Comparison of ENCODE assay signal across 10 cellular contexts in the genomic region with DNA sequence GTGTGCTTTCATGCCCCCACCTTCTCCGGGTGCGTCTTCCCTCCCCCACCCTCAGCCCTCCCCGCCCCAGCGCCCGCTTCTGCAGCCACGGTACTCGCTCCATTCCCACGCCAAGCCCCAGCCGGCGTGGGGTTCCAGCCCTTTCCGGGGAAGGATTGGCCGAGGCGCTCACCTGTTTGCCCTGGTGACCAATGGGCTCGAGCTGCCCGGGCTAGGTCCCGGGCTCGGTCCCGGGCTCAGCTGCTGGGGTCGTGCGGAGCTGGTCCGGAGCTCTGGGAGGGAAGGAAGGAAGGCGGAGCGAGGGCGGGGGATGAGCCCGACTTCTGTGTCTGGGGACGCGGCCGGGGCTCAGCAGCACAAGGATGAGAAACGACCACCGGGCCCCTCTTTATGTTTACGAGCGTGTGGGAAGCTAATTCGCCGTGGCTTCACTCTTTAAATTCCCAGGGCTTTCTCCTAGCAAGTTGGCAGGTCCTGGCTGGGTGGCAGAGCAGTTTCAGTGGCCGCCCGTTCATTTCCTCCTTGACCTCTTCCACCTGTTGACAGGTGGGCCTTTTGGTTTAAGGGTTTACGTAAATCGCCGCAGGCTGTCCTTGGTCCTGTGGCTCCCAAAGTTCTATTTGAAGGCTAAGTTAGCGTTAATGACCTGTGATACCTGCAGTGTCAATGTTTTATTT. TPM values are rescaled to one million over a fixed set of nuclear protein-coding genes. Genes with fewer than 3 reads are reported as not detected.
DNase-seq lines count a peak whose midpoint lies in the region; ATAC-seq, FAIRE-seq and TF ChIP-seq lines count a peak whose summit lies in the region.
"Had no signal": no experiment of that assay in that cellular context is flagged by ENCODE, and none has a peak within 500 bp of the region (broad histone marks: within the 10 kb centered on the region; RNA-seq: fewer than 3 reads in every experiment).

Gene IGSF10, minus strand, starts transcription at position 288 of the 677 bp plus-strand sequence. CDS start 2,352 bp downstream, outside the sequence.

- no peak for TF ChIP-seq POLR2A in GM12891 (IDR thresholded peaks at IDR 0.05; ENCODE audit: low read depth, low read length)

- no peak for ATAC-seq in HG02642 (IDR thresholded peaks at IDR 0.05; ENCODE audit: poor library complexity, unreplicated experiment)

- peak within 1 kb of the TSS; percentile 74 for H3K9ac ChIP-seq in ES-I3 (ENCODE audit: low read depth, low read length)

- no peak for FAIRE-seq in GM12891 (lab: Jason Lieb, UNC)
- FAIRE-seq: endometrium had no signal

- peak within 1 kb of the TSS; percentile 64 for H3K4me3 ChIP-seq in left ventricle myocardium inferior

- H3K4me1 ChIP-seq in ES-I3 (ENCODE audit: insufficient read depth, low read length) (no peaks in the 10 kb centered on the region), left ventricle myocardium inferior (peaks cover 9% of the 10 kb centered on the region)

- no peak for TF ChIP-seq CTCF in left ventricle myocardium inferior (IDR thresholded peaks at IDR 0.05; ENCODE audit: borderline replicate concordance)

- peak; percentile 33 for DNase-seq in SK-N-DZ (ENCODE audit: low spot score)
- peak; percentile 20 for DNase-seq in left ventricle myocardium inferior
- peak; percentile 60 for DNase-seq in retina
- no peak for DNase-seq in GM12891 (ENCODE audit: insufficient read length, low spot score)
- no peak for DNase-seq in stimulated activated CD4-positive, alpha-beta T cell treated with anti-CD3 and anti-CD28 coated beads, Interleukin-1b, Interleukin-23, amount 100 ng/mL, for 48 hours
- no peak for DNase-seq in NOMO-1 (lab: John Stamatoyannopoulos, UW; ENCODE audit: unreplicated experiment in 2 of 2)

- H3K27ac ChIP-seq in left ventricle myocardium inferior (replicated peaks) = no peak within 1 kb of the TSS
- H3K27ac ChIP-seq: HL-60 had no signal

- intact Hi-C loops in left ventricle myocardium inferior (cut with micrococcal nuclease) = loop anchor here (10.0 kb wide), 1 partner anchor 374 kb away; no protein-coding TSS in a partner anchor

- H3K36me3 ChIP-seq in ES-I3 (ENCODE audit: insufficient read depth, low read length) (no peaks in the 10 kb centered on the region), left ventricle myocardium inferior (no peaks in the 10 kb centered on the region)

- H3K9me3 ChIP-seq in ES-I3 (ENCODE audit: control insufficient read depth, insufficient read depth, low read length) (no peaks in the 10 kb centered on the region), left ventricle myocardium inferior (replicated peaks) (no peaks in the 10 kb centered on the region)

- peaks cover 51% of the 10 kb centered on the region for H3K27me3 ChIP-seq in left ventricle myocardium inferior (ENCODE audit: low read depth)

TF ChIP-seq in GM12891, 5 proteins besides CTCF, POLR2A, EP300 and RAD21:
- TF ChIP-seq TAF1 (IDR thresholded peaks at IDR 0.05; ENCODE audit: low read depth, low read length) (no peak), POLR2AphosphoS5 (IDR thresholded peaks at IDR 0.05; ENCODE audit: low read depth, low read length) (no peak), POU2F2 (IDR thresholded peaks at IDR 0.05; ENCODE audit: low read depth, low read length) (no peak), PAX5 (IDR thresholded peaks at IDR 0.05; ENCODE audit: insufficient read depth, low read length, severe bottlenecking) (no peak), SPI1 (IDR thresholded peaks at IDR 0.05; ENCODE audit: low read depth, low read length) (no peak)

RNA-seq across cellular contexts. Expression of gene IGSF10, which starts in this region (rescaled TPM):
- polyA plus RNA-seq in SK-N-DZ (2014; cell fraction: cytosol; rRNA removed) = 0.68 and 0.86 TPM in 2 replicates
- 1.4 and 1.5 TPM in 2 replicates for polyA plus RNA-seq in SK-N-DZ (2014; cell fraction: nucleus; rRNA removed)
- 3.1 TPM for total RNA-seq in left ventricle myocardium inferior
- not detected for polyA plus RNA-seq in GM12891 (2012; ENCODE audit: low read depth, missing spikeins)

Comparison
In these comparisons a context has a peak if more than half of its experiments do, and no peak if none do; other contexts are left out.
1. DNase-seq: peak in SK-N-DZ (single experiment), left ventricle myocardium inferior (single experiment) and retina (single experiment); none in GM12891 (single experiment), stimulated activated CD4-positive, alpha-beta T cell treated with anti-CD3 and anti-CD28 coated beads, Interleukin-1b, Interleukin-23, amount 100 ng/mL, for 48 hours (single experiment) and NOMO-1 (0 of 2).